Comparison of ENCODE assay signal across 2 cellular contexts in genomic region chr20:53494753-53495152, GRCh38.
A peak's percentile ranks its signal among the peaks of the same experiment; 100 is the strongest.
TF ChIP-seq lines count a peak whose summit lies in the region.

No MANE protein-coding gene starts in this region.

TF ChIP-seq in SK-N-SH, 30 proteins besides CTCF, POLR2A, EP300 and RAD21 (continued from another document):
- TF ChIP-seq EZH2phosphoT487 (IDR thresholded peaks at IDR 0.05; ENCODE audit: borderline replicate concordance, low read depth) (no peak), MXI1 (IDR thresholded peaks at IDR 0.05; ENCODE audit: low read depth, low read length) (peak; percentile 39; the same call in 1 of the 2 replicates), USF1 (IDR thresholded peaks at IDR 0.05; ENCODE audit: borderline replicate concordance, low read depth) (no peak), ELF1 (IDR thresholded peaks at IDR 0.05) (no peak), GABPA (IDR thresholded peaks at IDR 0.05; ENCODE audit: low read depth) (no peak), NFIC (IDR thresholded peaks at IDR 0.05; ENCODE audit: borderline replicate concordance) (no peak), SIN3A (IDR thresholded peaks at IDR 0.05; ENCODE audit: borderline replicate concordance, low read depth, low read length) (no peak), RFX5 (IDR thresholded peaks at IDR 0.05; ENCODE audit: low read length) (no peak), CHD2 (IDR thresholded peaks at IDR 0.05; ENCODE audit: low read length, partially characterized antibody) (peak; percentile 71), MAX (IDR thresholded peaks at IDR 0.05; ENCODE audit: low read depth) (no peak), POLR2AphosphoS5 (IDR thresholded peaks at IDR 0.05; ENCODE audit: low read depth, low read length) (no peak), GATA2 (CRISPR knock-in tag; IDR thresholded peaks at IDR 0.05) (peak; percentile 84)

TF ChIP-seq in SK-N-SH treated with all-trans-retinoic acid at 6 μM for 48 hours, 23 proteins besides CTCF, POLR2A, EP300 and RAD21 (continued from another document):
- TF ChIP-seq TSHZ2 (CRISPR knock-in tag; IDR thresholded peaks at IDR 0.05) (no peak), ZFP3 (CRISPR knock-in tag; IDR thresholded peaks at IDR 0.05) (no peak), ZNF70 (CRISPR knock-in tag; IDR thresholded peaks at IDR 0.05) (no peak), ZNF8 (CRISPR knock-in tag; IDR thresholded peaks at IDR 0.05) (no peak), CREB5 (CRISPR knock-in tag; IDR thresholded peaks at IDR 0.05; ENCODE audit: low read depth) (no peak), BACH2 (CRISPR knock-in tag; IDR thresholded peaks at IDR 0.05; ENCODE audit: borderline replicate concordance) (no peak), ZNF565 (CRISPR knock-in tag; conservative IDR thresholded peaks at IDR 0.05; ENCODE audit: low read depth) (no peak), OSR1 (CRISPR knock-in tag; IDR thresholded peaks at IDR 0.05) (no peak)
